ENCODE assay signal across 9 cellular contexts in the genomic region with DNA sequence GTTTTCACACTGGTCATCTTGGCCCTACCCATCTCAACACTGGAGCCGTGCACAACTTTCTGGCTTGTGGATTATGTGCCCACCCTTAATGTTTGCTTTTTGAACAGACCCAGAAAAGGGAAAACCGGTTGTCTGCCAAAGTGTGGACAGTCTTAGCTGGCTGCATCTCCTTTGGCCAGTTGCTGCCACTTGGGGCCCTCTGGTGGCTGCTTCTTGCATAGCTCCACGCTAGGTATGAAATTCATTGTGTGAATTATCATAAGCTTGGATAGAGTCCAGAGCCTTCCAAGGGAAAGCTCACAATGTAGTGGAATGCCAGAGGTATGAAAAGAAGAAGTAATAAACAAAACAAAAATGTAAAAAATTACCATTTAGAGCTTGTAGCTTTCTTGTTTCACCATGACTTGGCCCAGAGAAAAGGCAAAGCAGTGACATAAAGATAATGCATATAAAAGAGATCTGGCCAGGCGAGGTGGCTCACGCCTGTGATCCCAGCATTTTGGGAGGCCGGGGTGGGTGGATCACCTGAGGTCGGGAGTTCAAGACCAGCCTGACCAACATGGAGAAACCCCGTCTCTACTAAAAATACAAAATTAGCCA. TPM values are rescaled to one million over a fixed set of nuclear protein-coding genes. Genes with fewer than 3 reads are reported as not detected.
DNase-seq lines count a peak whose midpoint lies in the region; ATAC-seq and TF ChIP-seq lines count a peak whose summit lies in the region.
"Had no signal": no experiment of that assay in that cellular context is flagged by ENCODE, and none has a peak within 500 bp of the region (broad histone marks: within the 10 kb centered on the region; RNA-seq: fewer than 3 reads in every experiment).

No MANE protein-coding gene starts in this region.

- DNase-seq in CD1c-positive myeloid dendritic cell (ENCODE audit: extremely low spot score) = peak; percentile 59
- peak; percentile 26 for DNase-seq in NOMO-1 treated with DMSO at 0.1 percent for 48 hours (lab: John Stamatoyannopoulos, UW; ENCODE audit: unreplicated experiment)
- DNase-seq in activated T-cell treated with anti-CD3 and anti-CD28 coated beads for 48 hours (ENCODE audit: low read depth) = peak; percentile 45
- peak; percentile 40 for DNase-seq in fibroblast of the conjunctiva (ENCODE audit: low read depth)
- peak; percentile 76 for DNase-seq in omental fat pad (ENCODE audit: low spot score)
- peak; percentile 71 to 85 for DNase-seq in tibial nerve (ENCODE audit: low spot score in 2 of 2)

- TF ChIP-seq CTCF in omental fat pad (IDR thresholded peaks at IDR 0.05) = peak in 2 of 3 donors; percentile 25 to 44
- TF ChIP-seq CTCF in tibial nerve (IDR thresholded peaks at IDR 0.05) = peak; percentile 58 to 85 (median 72)

- TF ChIP-seq POLR2A in tibial nerve (IDR thresholded peaks at IDR 0.05) = no peak

- ATAC-seq in GM18861 (IDR thresholded peaks at IDR 0.05; ENCODE audit: unreplicated experiment) (peak; percentile 66), HG03095 (IDR thresholded peaks at IDR 0.05; ENCODE audit: unreplicated experiment) (peak; percentile 70), omental fat pad (ENCODE audit: low FRiP score) (peak; percentile 84)

- TF ChIP-seq EP300 in tibial nerve (IDR thresholded peaks at IDR 0.05) = no peak

- H3K36me3 ChIP-seq in tibial nerve = no peaks in the 10 kb centered on the region

- H3K9me3 ChIP-seq in tibial nerve = peaks cover 0 to 11% (median 0%) of the 10 kb centered on the region in 4 donors

- H3K4me1 ChIP-seq in tibial nerve = peaks cover 0 to 15% (median 0%) of the 10 kb centered on the region in 4 donors

- H3K27me3 ChIP-seq in tibial nerve = no peaks in the 10 kb centered on the region

- WGBS in tibial nerve, 2 donors = 45 to 51% methylated on average over 8 of the region's 8 CpGs

- H3K27ac ChIP-seq in tibial nerve = no peak overlapping the region

- H3K4me3 ChIP-seq in tibial nerve = no peak overlapping the region

RNA-seq across cellular contexts. Expression of gene SLC36A3, which starts 12.5 kb away (rescaled TPM):
- total RNA-seq in omental fat pad (not detected), tibial nerve (not detected)
- total RNA-seq: T-helper 1 cell treated with Interleukin-12 subunit alpha and Interleukin-12 subunit beta and Interleukin-4 antibody, amounts not matched to agents 30 ng/mL and 1 ng/mL, for 36 hours had no signal

RNA-seq across cellular contexts. Expression of gene SLC36A2, which starts 31.3 kb away (rescaled TPM):
- total RNA-seq in omental fat pad (under 1 TPM in 1 of 4 donors, not detected in 3; 0.47 TPM), tibial nerve (10 to 100 TPM in 2 of 4 donors, 1 to 10 TPM in 2; 7.5 to 22.9 (median 10.6) TPM)
- total RNA-seq: T-helper 1 cell treated with Interleukin-12 subunit alpha and Interleukin-12 subunit beta and Interleukin-4 antibody, amounts not matched to agents 30 ng/mL and 1 ng/mL, for 36 hours had no signal

Comparison
In these comparisons a context has a peak if more than half of its experiments do, and no peak if none do; other contexts are left out.
1. DNase-seq: peak in every context shown above with its lines; median percentile 78 in tibial nerve; 76 in omental fat pad; 59 in CD1c-positive myeloid dendritic cell; 45 in activated T-cell treated with anti-CD3 and anti-CD28 coated beads for 48 hours; 40 in fibroblast of the conjunctiva; 26 in NOMO-1 treated with DMSO at 0.1 percent for 48 hours.
2. RNA of gene SLC36A2, which starts 31.3 kb away (total RNA-seq): 7.5 to 22.9 TPM in tibial nerve; 0.47 TPM in omental fat pad; every median in the first group is over 4 times any median in the second.
3. Peak in every context shown above with its lines, with median percentiles within 50 percentile points of each other: ATAC-seq.